ENCODE assay signal across 8 cellular contexts in the genomic region with DNA sequence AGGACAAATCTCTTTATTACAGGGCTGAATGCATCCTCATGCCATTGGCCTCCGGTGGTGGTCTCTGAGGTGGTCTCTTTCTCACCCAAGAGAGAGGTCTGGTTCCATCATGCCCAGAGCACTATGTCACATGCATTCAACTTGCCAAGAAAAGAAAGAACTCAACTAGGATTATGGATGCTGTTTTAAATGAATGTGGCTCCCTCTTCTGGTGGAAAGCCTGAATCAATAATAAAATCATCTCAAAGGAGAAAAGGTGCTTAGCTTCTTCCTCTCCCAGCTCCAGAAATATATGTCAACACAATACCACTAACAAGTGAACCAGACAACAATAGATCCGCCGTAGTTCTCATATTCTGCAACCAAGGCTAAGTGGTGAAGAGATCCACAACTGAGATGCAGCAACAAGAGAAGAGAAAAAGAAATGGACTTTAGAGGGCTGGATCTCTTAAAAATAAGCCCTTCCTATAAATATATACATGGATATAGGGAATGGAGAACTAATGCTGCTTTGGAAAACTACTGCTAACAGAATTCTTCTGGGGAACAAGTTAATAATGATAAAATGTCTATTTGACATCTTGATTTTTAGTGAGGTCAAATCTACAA.
DNase-seq lines count a peak whose midpoint lies in the region; ATAC-seq lines count a peak whose summit lies in the region.

No MANE protein-coding gene starts in this region.

- DNase-seq in EH (ENCODE audit: low read depth) (peak; percentile 71), NCI-H69 (lab: John Stamatoyannopoulos, UW) (peak; percentile 6), cerebellar cortex (ENCODE audit: low spot score) (peak; percentile 39), medulla oblongata (ENCODE audit: extremely low spot score) (peak; percentile 84), cerebellum (ENCODE audit: low spot score) (no peak)

- peak; percentile 52 for ATAC-seq in HG03469 (IDR thresholded peaks at IDR 0.05; ENCODE audit: unreplicated experiment)
- no peak for ATAC-seq in HG02870 (IDR thresholded peaks at IDR 0.05; ENCODE audit: unreplicated experiment)
- ATAC-seq in HG02938 (IDR thresholded peaks at IDR 0.05; ENCODE audit: unreplicated experiment), result no peak
